ENCODE assay signal across 11 cellular contexts in the genomic region with DNA sequence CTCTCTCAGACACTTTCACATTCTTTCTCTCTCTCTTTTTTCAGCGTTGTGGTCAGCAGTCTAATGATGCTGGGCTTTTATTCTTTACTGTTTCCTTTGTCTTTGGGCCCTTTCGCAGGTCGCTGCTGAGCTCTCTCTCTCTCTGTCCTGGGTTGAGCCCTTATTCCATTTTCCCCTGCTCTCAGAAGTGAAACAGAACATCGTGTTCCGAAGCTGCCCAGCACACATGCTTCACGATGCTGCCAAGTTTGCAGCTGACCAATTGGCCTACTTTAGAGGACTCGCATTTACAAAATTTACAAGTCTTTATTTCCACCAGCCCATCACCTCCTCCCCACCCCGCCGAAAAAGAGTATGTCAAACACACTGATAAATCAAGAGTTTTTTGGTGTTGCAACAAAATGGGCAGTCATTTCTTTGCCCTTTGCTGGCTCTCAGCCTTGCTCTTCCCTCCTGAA. TPM values are rescaled to one million over a fixed set of nuclear protein-coding genes. Genes with fewer than 3 reads are reported as not detected.
DNase-seq lines count a peak whose midpoint lies in the region; ATAC-seq and TF ChIP-seq lines count a peak whose summit lies in the region.
"Had no signal": no experiment of that assay in that cellular context is flagged by ENCODE, and none has a peak within 500 bp of the region (broad histone marks: within the 10 kb centered on the region; RNA-seq: fewer than 3 reads in every experiment).

No MANE protein-coding gene starts in this region.

- H3K79me2 ChIP-seq in neural progenitor cell (ENCODE audit: low read depth) (no peaks in the 10 kb centered on the region), SK-N-SH (ENCODE audit: insufficient read depth) (no peaks in the 10 kb centered on the region)

- H3K27me3 Mint-ChIP-seq in neural progenitor cell (ENCODE audit: insufficient read depth, low read depth): peaks cover 3% of the 10 kb centered on the region

- peak overlapping the region; percentile 95 for H3K27ac Mint-ChIP-seq in neural progenitor cell
- H3K27ac Mint-ChIP-seq: activated CD8-positive, alpha-beta memory T cell treated with anti-CD3 and anti-CD28 coated beads, Interleukin-2, amount 10 ng/mL, durations not matched to agents 7 days and 5 days had no signal

- TF ChIP-seq EP300 in upper lobe of left lung (IDR thresholded peaks at IDR 0.05) (peak in 2 of 4 donors; percentile 62 to 86), SK-N-SH (IDR thresholded peaks at IDR 0.05; ENCODE audit: borderline replicate concordance in 1 of 2, low read depth in 1 of 2, low read length in 1 of 2) (no peak)

- H2AFZ ChIP-seq in neural progenitor cell (replicated peaks) (peak overlapping the region; percentile 78), SK-N-SH (ENCODE audit: low read depth) (no peak overlapping the region)

- 50 to 60% methylated on average over 9 of the region's 9 CpGs for WGBS in upper lobe of left lung, 2 donors
- 83% methylated on average over 9 of the region's 9 CpGs for WGBS in SK-N-SH (ENCODE audit: low lambda C conversion rate)

- no peak for TF ChIP-seq CTCF in neural progenitor cell (IDR thresholded peaks at IDR 0.05)
- TF ChIP-seq CTCF in upper lobe of left lung (IDR thresholded peaks at IDR 0.05): no peak
- no peak for TF ChIP-seq CTCF in SK-N-SH (IDR thresholded peaks at IDR 0.05)

- no peak for TF ChIP-seq POLR2A in upper lobe of left lung (IDR thresholded peaks at IDR 0.05)

- H3K4me1 ChIP-seq in neural progenitor cell: peaks cover 42% of the 10 kb centered on the region
- H3K4me1 ChIP-seq in upper lobe of left lung: peaks cover 0 to 4% (median 0%) of the 10 kb centered on the region in 4 donors
- H3K4me1 ChIP-seq in SK-N-SH (ENCODE audit: control insufficient read depth in 1 of 2, insufficient read depth in 2 of 2, low read depth in 1 of 2, low read length in 1 of 2): no peaks in the 10 kb centered on the region

- no peaks in the 10 kb centered on the region for H3K36me3 Mint-ChIP-seq in neural progenitor cell
- H3K36me3 Mint-ChIP-seq: activated CD8-positive, alpha-beta memory T cell treated with anti-CD3 and anti-CD28 coated beads, Interleukin-2, amount 10 ng/mL, durations not matched to agents 7 days and 5 days; naive thymus-derived CD8-positive, alpha-beta T cell had no signal

- POLR2A ChIA-PET in SK-N-SH (lab: Yijun Ruan, JAX): no interaction called here

- H3K27me3 ChIP-seq in neural progenitor cell (no peaks in the 10 kb centered on the region), upper lobe of left lung (no peaks in the 10 kb centered on the region), SK-N-SH (ENCODE audit: insufficient read depth) (no peaks in the 10 kb centered on the region)

- H3K27ac ChIP-seq in angular gyrus (ENCODE audit: low read depth, low read length): peak overlapping the region; percentile 89
- H3K27ac ChIP-seq in neural progenitor cell: peak overlapping the region; percentile 65
- peak overlapping the region in 2 of 4 donors; percentile 52 to 72 for H3K27ac ChIP-seq in upper lobe of left lung
- no peak overlapping the region for H3K27ac ChIP-seq in SK-N-SH (ENCODE audit: low read depth in 2 of 2, low read length in 1 of 2)

- H3K4me3 ChIP-seq in neural progenitor cell: peak overlapping the region; percentile 8
- no peak overlapping the region for H3K4me3 ChIP-seq in upper lobe of left lung
- no peak overlapping the region for H3K4me3 ChIP-seq in SK-N-SH (ENCODE audit: low read depth in 2 of 2, low read length in 1 of 2)

- TF ChIP-seq RAD21 in SK-N-SH (IDR thresholded peaks at IDR 0.05; ENCODE audit: low read length): no peak

- H4K20me1 ChIP-seq in neural progenitor cell (ENCODE audit: low read depth) (no peaks in the 10 kb centered on the region), SK-N-SH (ENCODE audit: insufficient read depth) (no peaks in the 10 kb centered on the region)

- H3K4me2 ChIP-seq in neural progenitor cell (peak overlapping the region; percentile 67), SK-N-SH (no peak overlapping the region)

- CTCF ChIA-PET in SK-N-SH (lab: Yijun Ruan, JAX): interaction anchor here (1.0 to 1.3 kb wide), 2 partner anchors 9 to 81 kb away, joined by 3 read pairs; no protein-coding TSS in a partner anchor

- peak overlapping the region; percentile 64 for H3K4me3 Mint-ChIP-seq in neural progenitor cell
- H3K4me3 Mint-ChIP-seq: activated CD8-positive, alpha-beta memory T cell treated with anti-CD3 and anti-CD28 coated beads, Interleukin-2, amount 10 ng/mL, durations not matched to agents 7 days and 5 days; naive thymus-derived CD8-positive, alpha-beta T cell had no signal

- peak; percentile 87 for DNase-seq in globus pallidus (ENCODE audit: low spot score)
- DNase-seq in neural progenitor cell (ENCODE audit: low spot score): peak; percentile 61
- peak in 1 of 2 donors; percentile 37 for DNase-seq in upper lobe of left lung
- no peak for DNase-seq in HT-29 (ENCODE audit: low spot score)
- DNase-seq in SK-N-SH: no peak
- DNase-seq: activated CD8-positive, alpha-beta memory T cell treated with anti-CD3 and anti-CD28 coated beads, Interleukin-2, amount 10 ng/mL, durations not matched to agents 7 days and 5 days; effector CD4-positive, alpha-beta T cell; naive thymus-derived CD8-positive, alpha-beta T cell had no signal

- peaks cover 47% of the 10 kb centered on the region for H3K4me1 Mint-ChIP-seq in neural progenitor cell
- H3K4me1 Mint-ChIP-seq: activated CD8-positive, alpha-beta memory T cell treated with anti-CD3 and anti-CD28 coated beads, Interleukin-2, amount 10 ng/mL, durations not matched to agents 7 days and 5 days had no signal

- H3F3A ChIP-seq in neural progenitor cell (ENCODE audit: low read depth): peaks cover 32% of the 10 kb centered on the region
- no peaks in the 10 kb centered on the region for H3F3A ChIP-seq in SK-N-SH (replicated peaks; ENCODE audit: insufficient read depth)

- H3K9ac ChIP-seq in neural progenitor cell: no peak overlapping the region
- no peak overlapping the region for H3K9ac ChIP-seq in SK-N-SH

- ATAC-seq in upper lobe of left lung (ENCODE audit: low FRiP score in 2 of 2) (peak; percentile 70 to 91), GM21717 (IDR thresholded peaks at IDR 0.05; ENCODE audit: unreplicated experiment) (no peak), HG03045 (IDR thresholded peaks at IDR 0.05; ENCODE audit: unreplicated experiment) (no peak)
- ATAC-seq: activated CD8-positive, alpha-beta memory T cell treated with anti-CD3 and anti-CD28 coated beads, Interleukin-2, amount 10 ng/mL, durations not matched to agents 7 days and 5 days; naive thymus-derived CD8-positive, alpha-beta T cell had no signal

- H3K9me2 ChIP-seq in SK-N-SH: no peaks in the 10 kb centered on the region

- H3K9me3 Mint-ChIP-seq in neural progenitor cell: no peaks in the 10 kb centered on the region
- H3K9me3 Mint-ChIP-seq: naive thymus-derived CD8-positive, alpha-beta T cell had no signal

- H3K36me3 ChIP-seq in neural progenitor cell: no peaks in the 10 kb centered on the region
- no peaks in the 10 kb centered on the region for H3K36me3 ChIP-seq in upper lobe of left lung
- H3K36me3 ChIP-seq in SK-N-SH (replicated peaks in 1 of 2; ENCODE audit: control insufficient read depth in 1 of 2, insufficient read depth in 2 of 2, low read length in 1 of 2): no peaks in the 10 kb centered on the region

- H3K9me3 ChIP-seq in neural progenitor cell (ENCODE audit: low read depth) (no peaks in the 10 kb centered on the region), upper lobe of left lung (no peaks in the 10 kb centered on the region), SK-N-SH (no peaks in the 10 kb centered on the region)

TF ChIP-seq in SK-N-SH, 30 proteins besides CTCF, POLR2A, EP300 and RAD21 (continues in another document):
- TF ChIP-seq MEF2A (IDR thresholded peaks at IDR 0.05; ENCODE audit: borderline replicate concordance, low read depth): no peak
- no peak for TF ChIP-seq NRF1 (IDR thresholded peaks at IDR 0.05; ENCODE audit: low read depth, low read length)
- TF ChIP-seq EZH2phosphoT487 (IDR thresholded peaks at IDR 0.05; ENCODE audit: borderline replicate concordance, low read depth): no peak
- TF ChIP-seq FOXM1 (IDR thresholded peaks at IDR 0.05; ENCODE audit: low read depth): no peak
- no peak for TF ChIP-seq YY1 (IDR thresholded peaks at IDR 0.05; ENCODE audit: low read depth)
- TF ChIP-seq RXRA (IDR thresholded peaks at IDR 0.05; ENCODE audit: borderline replicate concordance, low read depth): no peak
- no peak for TF ChIP-seq RCOR1 (IDR thresholded peaks at IDR 0.05; ENCODE audit: low read length)
- no peak for TF ChIP-seq FOSL2 (IDR thresholded peaks at IDR 0.05; ENCODE audit: borderline replicate concordance, low read depth)
- no peak for TF ChIP-seq GABPA (IDR thresholded peaks at IDR 0.05; ENCODE audit: low read depth)
- no peak for TF ChIP-seq SMC3 (IDR thresholded peaks at IDR 0.05; ENCODE audit: low read depth, low read length)
- TF ChIP-seq CHD2 (IDR thresholded peaks at IDR 0.05; ENCODE audit: low read length, partially characterized antibody): no peak

RNA-seq across cellular contexts. Expression of a gene that starts 44.4 kb away (rescaled TPM):
- 19.7 and 24.2 TPM in 2 replicates for total RNA-seq in neural progenitor cell (ENCODE audit: low replicate concordance)
- total RNA-seq in upper lobe of left lung: 100 to 1,000 TPM in 1 of 6 donors, 10 to 100 TPM in 5; 52.3 to 112 (median 92.5) TPM
- 31.3 and 33.4 TPM in 2 replicates for total RNA-seq in HT-29 (2014; rRNA removed; shearing (Covaris generic))
- 2.0 and 2.7 TPM in 2 replicates for polyA plus RNA-seq in SK-N-SH (2012; rRNA removed)
- polyA plus RNA-seq in SK-N-SH (2012; cell fraction: cytosol; rRNA removed): 2.5 and 2.7 TPM in 2 replicates
- 2.2 and 3.9 TPM in 2 replicates for polyA plus RNA-seq in SK-N-SH (2012; cell fraction: nucleus; rRNA removed)

Comparison
In these comparisons a context has a peak if more than half of its experiments do, and no peak if none do; other contexts are left out.
1. H3K27ac ChIP-seq: peak in angular gyrus (single experiment) and neural progenitor cell (single experiment); none in SK-N-SH (0 of 2).
2. DNase-seq: peak in globus pallidus (single experiment) and neural progenitor cell (single experiment); none in HT-29 (single experiment) and SK-N-SH (single experiment).
3. ATAC-seq: peak in upper lobe of left lung (2 of 2); none in GM21717 (single experiment) and HG03045 (single experiment).